12 cellular contexts compared by ENCODE assay signal in the genomic region with DNA sequence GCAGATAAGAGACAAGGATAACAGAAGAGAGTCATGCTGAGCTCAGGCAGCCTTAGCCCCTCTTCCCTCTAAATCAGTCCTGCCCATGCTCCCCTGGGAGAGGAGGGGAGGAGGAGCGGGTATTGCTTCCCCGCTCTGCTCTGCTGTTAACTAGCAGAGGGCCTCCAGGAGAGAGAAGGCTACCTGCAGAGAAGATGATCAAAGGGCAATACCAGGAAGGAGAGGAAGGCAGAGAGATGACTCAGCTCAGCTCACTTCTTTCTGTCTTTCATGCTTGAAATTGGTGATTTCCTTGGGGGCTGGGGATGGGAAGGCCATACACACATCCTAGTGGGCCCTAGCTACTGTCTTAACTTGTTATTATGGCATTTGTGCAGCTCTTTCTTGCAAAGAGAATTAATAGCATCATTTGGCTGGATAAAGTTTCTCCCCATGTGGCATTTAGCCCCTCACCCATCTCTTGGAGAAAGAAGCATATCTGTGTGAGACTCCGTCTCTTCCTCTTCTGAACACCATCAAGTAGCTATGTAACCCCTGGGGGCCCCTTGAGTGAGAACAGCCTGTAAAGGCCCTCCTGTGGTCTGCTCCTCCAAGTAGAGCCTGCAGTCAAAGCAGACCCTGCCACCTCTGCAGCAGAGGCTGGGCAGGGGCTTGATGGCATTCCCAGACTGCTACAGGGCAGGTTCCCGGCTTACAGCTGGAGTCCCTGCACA. TPM values are rescaled to one million over a fixed set of nuclear protein-coding genes. Genes with fewer than 3 reads are reported as not detected.
DNase-seq lines count a peak whose midpoint lies in the region; ATAC-seq and TF ChIP-seq lines count a peak whose summit lies in the region.
"Had no signal": no experiment of that assay in that cellular context is flagged by ENCODE, and none has a peak within 500 bp of the region (broad histone marks: within the 10 kb centered on the region; RNA-seq: fewer than 3 reads in every experiment).

No MANE protein-coding gene starts in this region.

- DNase-seq in left ventricle myocardium inferior (no peak), left ventricle myocardium superior (no peak), NCI-H345 (lab: John Stamatoyannopoulos, UW) (peak; percentile 46), epithelial cell of esophagus (ENCODE audit: low read depth) (peak; percentile 53), upper lobe of right lung (no peak), MM.1S (no peak)
- no peak for DNase-seq in CD8-positive, alpha-beta T cell
- DNase-seq: cortex of kidney, natural killer cell had no signal

- H3K27me3 Mint-ChIP-seq in CD8-positive, alpha-beta T cell (ENCODE audit: low read depth) = peaks cover 2% of the 10 kb centered on the region

- no peak overlapping the region for H3K27ac Mint-ChIP-seq in CD8-positive, alpha-beta T cell
- H3K27ac Mint-ChIP-seq: CD14-positive monocyte; natural killer cell; stimulated activated naive CD8-positive, alpha-beta T cell treated with anti-CD3 and anti-CD28 coated beads, Interleukin-15, Interleukin-2, amounts not matched to agents 100 ng/mL and 50 ng/mL, for 24 hours had no signal

- H4K20me1 ChIP-seq in MM.1S (ENCODE audit: insufficient read depth, low read length) = no peaks in the 10 kb centered on the region

- H3K4me3 ChIP-seq in left ventricle myocardium inferior (no peak overlapping the region), epithelial cell of esophagus (ENCODE audit: low read length) (no peak overlapping the region), upper lobe of right lung (no peak overlapping the region), MM.1S (ENCODE audit: low read length) (no peak overlapping the region)
- no peak overlapping the region for H3K4me3 ChIP-seq in CD8-positive, alpha-beta T cell (ENCODE audit: low read depth, low read length)

- POLR2A ChIA-PET in CD8-positive, alpha-beta T cell (lab: Charles Lee) = no interaction called here

- H3K27me3 ChIP-seq in left ventricle myocardium inferior (ENCODE audit: low read depth) (peaks cover 8% of the 10 kb centered on the region), upper lobe of right lung (peaks cover 5% of the 10 kb centered on the region), MM.1S (replicated peaks; ENCODE audit: insufficient read depth, low read length) (peaks cover under 1% of the 10 kb centered on the region; the same call in 1 of the 2 replicates)
- H3K27me3 ChIP-seq in CD8-positive, alpha-beta T cell (ENCODE audit: insufficient read depth, low read length) = no peaks in the 10 kb centered on the region

- H3K36me3 ChIP-seq in left ventricle myocardium inferior (no peaks in the 10 kb centered on the region), upper lobe of right lung (no peaks in the 10 kb centered on the region), MM.1S (replicated peaks; ENCODE audit: insufficient read depth, low read length) (no peaks in the 10 kb centered on the region)
- no peaks in the 10 kb centered on the region for H3K36me3 ChIP-seq in CD8-positive, alpha-beta T cell (ENCODE audit: insufficient read depth, low read length)

- ATAC-seq in left ventricle myocardium superior (no peak), GM19452 (IDR thresholded peaks at IDR 0.05; ENCODE audit: unreplicated experiment) (no peak), upper lobe of right lung (no peak)
- ATAC-seq in CD8-positive, alpha-beta T cell = no peak
- ATAC-seq: natural killer cell had no signal

- CTCF ChIA-PET in CD8-positive, alpha-beta T cell (lab: Charles Lee) = no interaction called here

- H3K4me3 Mint-ChIP-seq in CD8-positive, alpha-beta T cell = no peak overlapping the region
- H3K4me3 Mint-ChIP-seq: natural killer cell; stimulated activated naive CD8-positive, alpha-beta T cell treated with anti-CD3 and anti-CD28 coated beads, Interleukin-15, Interleukin-2, amounts not matched to agents 100 ng/mL and 50 ng/mL, for 24 hours had no signal

- peaks cover 58% of the 10 kb centered on the region for H3K4me1 ChIP-seq in left ventricle myocardium inferior
- peaks cover 22% of the 10 kb centered on the region for H3K4me1 ChIP-seq in upper lobe of right lung
- H3K4me1 ChIP-seq in MM.1S (ENCODE audit: low read length) = no peaks in the 10 kb centered on the region
- no peaks in the 10 kb centered on the region for H3K4me1 ChIP-seq in CD8-positive, alpha-beta T cell (ENCODE audit: insufficient read depth, low read length)

- TF ChIP-seq CTCF in left ventricle myocardium inferior (IDR thresholded peaks at IDR 0.05; ENCODE audit: borderline replicate concordance) (no peak), epithelial cell of esophagus (IDR thresholded peaks at IDR 0.05; ENCODE audit: insufficient read depth, low read depth, low read length, missing control alignments) (no peak), upper lobe of right lung (IDR thresholded peaks at IDR 0.05) (no peak), MM.1S (IDR thresholded peaks at IDR 0.05; ENCODE audit: low read length) (no peak)
- TF ChIP-seq CTCF in CD8-positive, alpha-beta T cell (IDR thresholded peaks at IDR 0.05) = no peak

- H3F3A ChIP-seq in MM.1S (ENCODE audit: insufficient read depth, low read length) = no peaks in the 10 kb centered on the region

- H3K9me2 ChIP-seq in MM.1S (replicated peaks; ENCODE audit: insufficient read depth, low read length) = no peaks in the 10 kb centered on the region

- H3K4me2 ChIP-seq in MM.1S (ENCODE audit: low read depth, low read length) = no peak overlapping the region

- H3K4me1 Mint-ChIP-seq in CD8-positive, alpha-beta T cell (ENCODE audit: low read depth) = no peaks in the 10 kb centered on the region
- H3K4me1 Mint-ChIP-seq: natural killer cell had no signal

- no peaks in the 10 kb centered on the region for H3K9me3 Mint-ChIP-seq in CD8-positive, alpha-beta T cell
- H3K9me3 Mint-ChIP-seq: CD14-positive monocyte; natural killer cell; stimulated activated naive CD8-positive, alpha-beta T cell treated with anti-CD3 and anti-CD28 coated beads, Interleukin-15, Interleukin-2, amounts not matched to agents 100 ng/mL and 50 ng/mL, for 24 hours had no signal

- no peaks in the 10 kb centered on the region for H3K36me3 Mint-ChIP-seq in CD8-positive, alpha-beta T cell
- H3K36me3 Mint-ChIP-seq: CD14-positive monocyte, natural killer cell had no signal

- intact Hi-C loops in left ventricle myocardium inferior (cut with micrococcal nuclease) = no loop called here
- intact Hi-C loops in left ventricle myocardium superior (cut with micrococcal nuclease) = no loop called here
- intact Hi-C loops in upper lobe of right lung (cut with DNase I) = no loop called here
- intact Hi-C loops in CD8-positive, alpha-beta T cell (cut with DNase I, micrococcal nuclease) = no loop called here

- H3K79me2 ChIP-seq in MM.1S (ENCODE audit: low read length) = no peaks in the 10 kb centered on the region

- H3K27ac ChIP-seq in left ventricle myocardium inferior (replicated peaks) (peak overlapping the region; percentile 88), upper lobe of right lung (no peak overlapping the region), MM.1S (ENCODE audit: low read length) (no peak overlapping the region)
- H3K27ac ChIP-seq in CD8-positive, alpha-beta T cell (ENCODE audit: low read depth, low read length) = no peak overlapping the region

- H3K9me3 ChIP-seq in left ventricle myocardium inferior (replicated peaks) = no peaks in the 10 kb centered on the region
- H3K9me3 ChIP-seq in upper lobe of right lung = no peaks in the 10 kb centered on the region
- no peaks in the 10 kb centered on the region for H3K9me3 ChIP-seq in MM.1S (replicated peaks; ENCODE audit: insufficient read depth, low read length)
- H3K9me3 ChIP-seq in CD8-positive, alpha-beta T cell (ENCODE audit: low read length) = no peaks in the 10 kb centered on the region

- H2AFZ ChIP-seq in MM.1S (ENCODE audit: low read length) = no peak overlapping the region

- no peak overlapping the region for H3K9ac ChIP-seq in MM.1S (ENCODE audit: low read length)

RNA-seq across cellular contexts. Expression of a gene that starts 33.4 kb away (rescaled TPM):
- 61.1 TPM for total RNA-seq in left ventricle myocardium inferior
- total RNA-seq in left ventricle myocardium superior = 46.3 TPM
- total RNA-seq in upper lobe of right lung = 62.5 TPM
- under 1 TPM; 0.19 to 0.39 TPM for total RNA-seq in CD8-positive, alpha-beta T cell

Comparison
In these comparisons a context has a peak if more than half of its experiments do, and no peak if none do; other contexts are left out.
1. DNase-seq: peak in NCI-H345 (single experiment) and epithelial cell of esophagus (single experiment); none in left ventricle myocardium inferior (single experiment), left ventricle myocardium superior (single experiment), upper lobe of right lung (single experiment), MM.1S (single experiment) and CD8-positive, alpha-beta T cell (0 of 7).
2. RNA of a gene that starts 33.4 kb away (total RNA-seq): 62.5 TPM in upper lobe of right lung (single experiment), 61.1 TPM in left ventricle myocardium inferior (single experiment) and 46.3 TPM in left ventricle myocardium superior (single experiment); 0.19 to 0.39 TPM in CD8-positive, alpha-beta T cell; every median in the first group is over 10 times any median in the second.